In genomic region chr1:182527680-182528079, GRCh38 we compare ENCODE assay signal across 22 cellular contexts.
DNase-seq lines count a peak whose midpoint lies in the region; ATAC-seq and TF ChIP-seq lines count a peak whose summit lies in the region.
"Had no signal": no experiment of that assay in that cellular context is flagged by ENCODE, and none has a peak within 500 bp of the region (broad histone marks: within the 10 kb centered on the region; RNA-seq: fewer than 3 reads in every experiment).

No MANE protein-coding gene starts in this region.

- no peak overlapping the region for H3K18ac ChIP-seq in mesenchymal stem cell (ENCODE audit: low read depth in 1 of 2, low read length in 2 of 2)

- H3K4me3 ChIP-seq in cardiac fibroblast (replicated peaks in 1 of 2; ENCODE audit: low read depth in 2 of 2, low read length in 2 of 2) (no peak overlapping the region), mesenchymal stem cell (ENCODE audit: insufficient read depth in 1 of 2, low read depth in 1 of 2, low read length in 2 of 2) (no peak overlapping the region)
- H3K4me3 ChIP-seq: esophagus muscularis mucosa, MG63, mucosa of descending colon, ovary had no signal

- H3K27me3 ChIP-seq in mesenchymal stem cell (ENCODE audit: control insufficient read depth in 1 of 2, insufficient read depth in 1 of 2, low read length in 2 of 2), result no peaks in the 10 kb centered on the region
- H3K27me3 ChIP-seq: esophagus muscularis mucosa, ovary had no signal

- no peaks in the 10 kb centered on the region for H3K79me1 ChIP-seq in mesenchymal stem cell (replicated peaks; ENCODE audit: low read length, poor library complexity, severe bottlenecking)

- peaks cover 22% of the 10 kb centered on the region for H3K9me3 ChIP-seq in mesenchymal stem cell (ENCODE audit: control insufficient read depth, low read length)
- H3K9me3 ChIP-seq: ovary had no signal

- no peaks in the 10 kb centered on the region for H3K4me1 ChIP-seq in mesenchymal stem cell (ENCODE audit: control insufficient read depth, insufficient read depth, low read depth, low read length)
- H3K4me1 ChIP-seq: esophagus muscularis mucosa had no signal

- TF ChIP-seq CTCF in cardiac fibroblast (IDR thresholded peaks at IDR 0.05; ENCODE audit: low read depth, low read length), result peak; percentile 14
- peak; percentile 23 for TF ChIP-seq CTCF in type B pancreatic cell (conservative IDR thresholded peaks at IDR 0.05)

- H3K27ac Mint-ChIP-seq in type B pancreatic cell, result no peak overlapping the region
- H3K27ac Mint-ChIP-seq in activated T-cell treated with anti-CD3 and anti-CD28 coated beads, Interleukin-2, amount 50 U/mL, for 72 hours, result no peak overlapping the region
- H3K27ac Mint-ChIP-seq: activated CD4-positive, alpha-beta memory T cell treated with anti-CD3 and anti-CD28 coated beads for 36 hours; nephron had no signal

- H3K27ac ChIP-seq in mesenchymal stem cell (ENCODE audit: low read length, poor library complexity, severe bottlenecking), result no peak overlapping the region
- H3K27ac ChIP-seq: esophagus muscularis mucosa, ovary had no signal

- H3K4me1 Mint-ChIP-seq in type B pancreatic cell (ENCODE audit: unreplicated experiment), result no peaks in the 10 kb centered on the region
- H3K4me1 Mint-ChIP-seq in activated T-cell treated with anti-CD3 and anti-CD28 coated beads, Interleukin-2, amount 50 U/mL, for 72 hours (ENCODE audit: low read depth), result no peaks in the 10 kb centered on the region
- H3K4me1 Mint-ChIP-seq: nephron had no signal

- H3K4ac ChIP-seq in mesenchymal stem cell (ENCODE audit: low read depth in 1 of 2, low read length in 2 of 2), result no peak overlapping the region

- no peaks in the 10 kb centered on the region for H3K36me3 ChIP-seq in mesenchymal stem cell (ENCODE audit: control insufficient read depth in 1 of 2, insufficient read depth in 2 of 2, low read depth in 1 of 2, low read length in 2 of 2)
- H3K36me3 ChIP-seq: esophagus muscularis mucosa, MG63, ovary had no signal

- peaks cover 3% of the 10 kb centered on the region for H3K27me3 Mint-ChIP-seq in type B pancreatic cell
- peaks cover 32% of the 10 kb centered on the region for H3K27me3 Mint-ChIP-seq in activated T-cell treated with anti-CD3 and anti-CD28 coated beads, Interleukin-2, amount 50 U/mL, for 72 hours (ENCODE audit: low read depth)

- no peak overlapping the region for H2BK15ac ChIP-seq in mesenchymal stem cell (ENCODE audit: low read depth, poor library complexity, severe bottlenecking)

- no peak overlapping the region for H3K14ac ChIP-seq in mesenchymal stem cell (ENCODE audit: low read length in 2 of 2)

- ATAC-seq in activated T-cell treated with anti-CD3 and anti-CD28 coated beads, Interleukin-2, amount 50 U/mL, for 72 hours (replicated peaks in 1 of 2), result no peak
- ATAC-seq: activated CD4-positive, CD25-positive, alpha-beta regulatory T cell treated with anti-CD3 and anti-CD28 coated beads, Interleukin-2, amount 50 U/mL, for 24 hours had no signal

- no peak overlapping the region for H2BK120ac ChIP-seq in mesenchymal stem cell (ENCODE audit: low read depth, low read length)

- H3K4me2 ChIP-seq in mesenchymal stem cell (ENCODE audit: low read length, poor library complexity, severe bottlenecking), result no peak overlapping the region

- WGBS in mesenchymal stem cell, result 85% methylated on average over 2 of the region's 2 CpGs

- no peak overlapping the region for H2BK12ac ChIP-seq in mesenchymal stem cell (ENCODE audit: low read length in 2 of 2)

- no peak overlapping the region for H2AFZ ChIP-seq in mesenchymal stem cell (ENCODE audit: low read depth, low read length)

- H3K36me3 Mint-ChIP-seq in type B pancreatic cell, result no peaks in the 10 kb centered on the region
- H3K36me3 Mint-ChIP-seq in activated T-cell treated with anti-CD3 and anti-CD28 coated beads, Interleukin-2, amount 50 U/mL, for 72 hours (ENCODE audit: insufficient read depth in 2 of 2), result peaks cover 7 to 22% of the 10 kb centered on the region in 2 donors

- DNase-seq in SIG-M5 treated with dmso at 0.1 percent for 504 hours (lab: John Stamatoyannopoulos, UW; ENCODE audit: unreplicated experiment) (peak; percentile 40), SIG-M5 (lab: John Stamatoyannopoulos, UW) (no peak), NCI-H460 (ENCODE audit: extremely low read depth, low read depth) (peak; percentile 26), cardiac fibroblast (ENCODE audit: low read depth in 2 of 2) (peak in 1 of 2 donors; percentile 4), type B pancreatic cell (ENCODE audit: extremely low spot score, unreplicated experiment) (no peak), mesenchymal stem cell (no peak), AG20443 (ENCODE audit: low spot score) (no peak)
- DNase-seq in activated T-cell treated with anti-CD3 and anti-CD28 coated beads, Interleukin-2, amount 50 U/mL, for 72 hours, result no peak
- DNase-seq: activated CD4-positive, alpha-beta memory T cell treated with anti-CD3 and anti-CD28 coated beads for 36 hours; activated gamma-delta T cell; effector CD8-positive, alpha-beta T cell; kidney; MG63; NCI-H1436; ovary; SHP77; substantia nigra; T-helper 1 cell had no signal

- H3K4me3 Mint-ChIP-seq in type B pancreatic cell, result no peak overlapping the region
- H3K4me3 Mint-ChIP-seq in activated T-cell treated with anti-CD3 and anti-CD28 coated beads, Interleukin-2, amount 50 U/mL, for 72 hours, result no peak overlapping the region
- H3K4me3 Mint-ChIP-seq: activated CD4-positive, alpha-beta memory T cell treated with anti-CD3 and anti-CD28 coated beads for 36 hours; nephron had no signal

- no peak overlapping the region for H4K8ac ChIP-seq in mesenchymal stem cell (ENCODE audit: low read length)

- peaks cover 4% of the 10 kb centered on the region for H3K9me3 Mint-ChIP-seq in type B pancreatic cell
- peaks cover 17 to 22% of the 10 kb centered on the region in 2 donors for H3K9me3 Mint-ChIP-seq in activated T-cell treated with anti-CD3 and anti-CD28 coated beads, Interleukin-2, amount 50 U/mL, for 72 hours

- no peak overlapping the region for H3K23ac ChIP-seq in mesenchymal stem cell (ENCODE audit: low read length in 2 of 2)

- H2AK5ac ChIP-seq in mesenchymal stem cell (ENCODE audit: low read length, severe bottlenecking), result no peak overlapping the region

- no peak overlapping the region for H2BK5ac ChIP-seq in mesenchymal stem cell (ENCODE audit: low read depth, low read length, poor library complexity, severe bottlenecking)

- no peak overlapping the region for H4K91ac ChIP-seq in mesenchymal stem cell (ENCODE audit: low read length)

- H3K9ac ChIP-seq in mesenchymal stem cell (ENCODE audit: low read length), result no peak overlapping the region

Comparison
In these comparisons a context has a peak if more than half of its experiments do, and no peak if none do; other contexts are left out.
1. DNase-seq: peak in SIG-M5 treated with dmso at 0.1 percent for 504 hours (single experiment) and NCI-H460 (single experiment); none in SIG-M5 (single experiment), type B pancreatic cell (single experiment), mesenchymal stem cell (single experiment), activated T-cell treated with anti-CD3 and anti-CD28 coated beads, Interleukin-2, amount 50 U/mL, for 72 hours (0 of 2) and AG20443 (single experiment).